8 cellular contexts compared by ENCODE assay signal in genomic region chr13:99131410-99131809, GRCh38.
"Had no signal": no experiment of that assay in that cellular context is flagged by ENCODE, and none has a peak within 500 bp of the region (broad histone marks: within the 10 kb centered on the region; RNA-seq: fewer than 3 reads in every experiment).

No MANE protein-coding gene starts in this region.

- DNase-seq: GM23248, GOT3, H7, HFFc6, KG1 had no signal

- H3K27ac ChIP-seq: GM23248, HL-60 had no signal

- H3K4me3 ChIP-seq: GM23248, HAP-1 had no signal

- H3K9ac ChIP-seq: GM23248 had no signal

- H3K36me3 ChIP-seq: HAP-1 had no signal

- H3K9me3 ChIP-seq: HAP-1 had no signal

- H2AFZ ChIP-seq: GM23248 had no signal

- ATAC-seq: HCT116 had no signal
